ENCODE assay signal across 1 cellular context in the genomic region with DNA sequence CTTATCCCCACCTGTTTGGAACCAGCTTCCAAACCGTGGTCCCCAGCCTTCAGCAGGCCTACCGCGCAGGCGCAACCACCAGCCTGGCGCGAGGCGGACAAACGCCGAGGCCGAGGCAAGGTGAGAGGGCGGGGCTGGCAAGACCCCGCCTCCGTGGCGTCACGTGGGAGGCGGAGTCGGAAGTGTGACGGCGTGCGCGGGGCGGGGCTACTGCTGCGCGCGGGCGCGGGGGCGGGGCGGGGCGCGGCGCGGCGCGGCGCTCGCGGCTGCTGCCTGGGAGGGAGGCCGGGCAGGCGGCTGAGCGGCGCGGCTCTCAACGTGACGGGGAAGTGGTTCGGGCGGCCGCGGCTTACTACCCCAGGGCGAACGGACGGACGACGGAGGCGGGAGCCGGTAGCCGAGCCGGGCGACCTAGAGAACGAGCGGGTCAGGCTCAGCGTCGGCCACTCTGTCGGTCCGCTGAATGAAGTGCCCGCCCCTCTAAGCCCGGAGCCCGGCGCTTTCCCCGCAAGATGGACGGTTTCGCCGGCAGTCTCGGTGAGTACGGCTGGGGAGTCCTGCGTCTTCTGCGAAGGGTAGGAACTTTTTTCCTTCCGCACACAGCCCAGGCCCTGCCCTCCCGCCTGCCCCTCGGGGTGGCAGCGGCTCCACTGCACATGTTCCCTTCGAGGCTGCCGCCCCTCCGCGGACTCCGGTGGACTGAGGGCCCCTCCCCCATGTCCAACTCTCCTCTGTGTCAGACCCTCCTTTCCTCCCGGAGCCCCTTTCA.
TF ChIP-seq lines count a peak whose summit lies in the region.

Gene EML4, plus strand, starts transcription at position 254 of the 769 bp plus-strand sequence. Its CDS starts 259 bp downstream, at position 513.

TF ChIP-seq in K562, 482 proteins besides CTCF, POLR2A, EP300 and RAD21 (continued from another document and continues in another):
- TF ChIP-seq, protein P1, sequence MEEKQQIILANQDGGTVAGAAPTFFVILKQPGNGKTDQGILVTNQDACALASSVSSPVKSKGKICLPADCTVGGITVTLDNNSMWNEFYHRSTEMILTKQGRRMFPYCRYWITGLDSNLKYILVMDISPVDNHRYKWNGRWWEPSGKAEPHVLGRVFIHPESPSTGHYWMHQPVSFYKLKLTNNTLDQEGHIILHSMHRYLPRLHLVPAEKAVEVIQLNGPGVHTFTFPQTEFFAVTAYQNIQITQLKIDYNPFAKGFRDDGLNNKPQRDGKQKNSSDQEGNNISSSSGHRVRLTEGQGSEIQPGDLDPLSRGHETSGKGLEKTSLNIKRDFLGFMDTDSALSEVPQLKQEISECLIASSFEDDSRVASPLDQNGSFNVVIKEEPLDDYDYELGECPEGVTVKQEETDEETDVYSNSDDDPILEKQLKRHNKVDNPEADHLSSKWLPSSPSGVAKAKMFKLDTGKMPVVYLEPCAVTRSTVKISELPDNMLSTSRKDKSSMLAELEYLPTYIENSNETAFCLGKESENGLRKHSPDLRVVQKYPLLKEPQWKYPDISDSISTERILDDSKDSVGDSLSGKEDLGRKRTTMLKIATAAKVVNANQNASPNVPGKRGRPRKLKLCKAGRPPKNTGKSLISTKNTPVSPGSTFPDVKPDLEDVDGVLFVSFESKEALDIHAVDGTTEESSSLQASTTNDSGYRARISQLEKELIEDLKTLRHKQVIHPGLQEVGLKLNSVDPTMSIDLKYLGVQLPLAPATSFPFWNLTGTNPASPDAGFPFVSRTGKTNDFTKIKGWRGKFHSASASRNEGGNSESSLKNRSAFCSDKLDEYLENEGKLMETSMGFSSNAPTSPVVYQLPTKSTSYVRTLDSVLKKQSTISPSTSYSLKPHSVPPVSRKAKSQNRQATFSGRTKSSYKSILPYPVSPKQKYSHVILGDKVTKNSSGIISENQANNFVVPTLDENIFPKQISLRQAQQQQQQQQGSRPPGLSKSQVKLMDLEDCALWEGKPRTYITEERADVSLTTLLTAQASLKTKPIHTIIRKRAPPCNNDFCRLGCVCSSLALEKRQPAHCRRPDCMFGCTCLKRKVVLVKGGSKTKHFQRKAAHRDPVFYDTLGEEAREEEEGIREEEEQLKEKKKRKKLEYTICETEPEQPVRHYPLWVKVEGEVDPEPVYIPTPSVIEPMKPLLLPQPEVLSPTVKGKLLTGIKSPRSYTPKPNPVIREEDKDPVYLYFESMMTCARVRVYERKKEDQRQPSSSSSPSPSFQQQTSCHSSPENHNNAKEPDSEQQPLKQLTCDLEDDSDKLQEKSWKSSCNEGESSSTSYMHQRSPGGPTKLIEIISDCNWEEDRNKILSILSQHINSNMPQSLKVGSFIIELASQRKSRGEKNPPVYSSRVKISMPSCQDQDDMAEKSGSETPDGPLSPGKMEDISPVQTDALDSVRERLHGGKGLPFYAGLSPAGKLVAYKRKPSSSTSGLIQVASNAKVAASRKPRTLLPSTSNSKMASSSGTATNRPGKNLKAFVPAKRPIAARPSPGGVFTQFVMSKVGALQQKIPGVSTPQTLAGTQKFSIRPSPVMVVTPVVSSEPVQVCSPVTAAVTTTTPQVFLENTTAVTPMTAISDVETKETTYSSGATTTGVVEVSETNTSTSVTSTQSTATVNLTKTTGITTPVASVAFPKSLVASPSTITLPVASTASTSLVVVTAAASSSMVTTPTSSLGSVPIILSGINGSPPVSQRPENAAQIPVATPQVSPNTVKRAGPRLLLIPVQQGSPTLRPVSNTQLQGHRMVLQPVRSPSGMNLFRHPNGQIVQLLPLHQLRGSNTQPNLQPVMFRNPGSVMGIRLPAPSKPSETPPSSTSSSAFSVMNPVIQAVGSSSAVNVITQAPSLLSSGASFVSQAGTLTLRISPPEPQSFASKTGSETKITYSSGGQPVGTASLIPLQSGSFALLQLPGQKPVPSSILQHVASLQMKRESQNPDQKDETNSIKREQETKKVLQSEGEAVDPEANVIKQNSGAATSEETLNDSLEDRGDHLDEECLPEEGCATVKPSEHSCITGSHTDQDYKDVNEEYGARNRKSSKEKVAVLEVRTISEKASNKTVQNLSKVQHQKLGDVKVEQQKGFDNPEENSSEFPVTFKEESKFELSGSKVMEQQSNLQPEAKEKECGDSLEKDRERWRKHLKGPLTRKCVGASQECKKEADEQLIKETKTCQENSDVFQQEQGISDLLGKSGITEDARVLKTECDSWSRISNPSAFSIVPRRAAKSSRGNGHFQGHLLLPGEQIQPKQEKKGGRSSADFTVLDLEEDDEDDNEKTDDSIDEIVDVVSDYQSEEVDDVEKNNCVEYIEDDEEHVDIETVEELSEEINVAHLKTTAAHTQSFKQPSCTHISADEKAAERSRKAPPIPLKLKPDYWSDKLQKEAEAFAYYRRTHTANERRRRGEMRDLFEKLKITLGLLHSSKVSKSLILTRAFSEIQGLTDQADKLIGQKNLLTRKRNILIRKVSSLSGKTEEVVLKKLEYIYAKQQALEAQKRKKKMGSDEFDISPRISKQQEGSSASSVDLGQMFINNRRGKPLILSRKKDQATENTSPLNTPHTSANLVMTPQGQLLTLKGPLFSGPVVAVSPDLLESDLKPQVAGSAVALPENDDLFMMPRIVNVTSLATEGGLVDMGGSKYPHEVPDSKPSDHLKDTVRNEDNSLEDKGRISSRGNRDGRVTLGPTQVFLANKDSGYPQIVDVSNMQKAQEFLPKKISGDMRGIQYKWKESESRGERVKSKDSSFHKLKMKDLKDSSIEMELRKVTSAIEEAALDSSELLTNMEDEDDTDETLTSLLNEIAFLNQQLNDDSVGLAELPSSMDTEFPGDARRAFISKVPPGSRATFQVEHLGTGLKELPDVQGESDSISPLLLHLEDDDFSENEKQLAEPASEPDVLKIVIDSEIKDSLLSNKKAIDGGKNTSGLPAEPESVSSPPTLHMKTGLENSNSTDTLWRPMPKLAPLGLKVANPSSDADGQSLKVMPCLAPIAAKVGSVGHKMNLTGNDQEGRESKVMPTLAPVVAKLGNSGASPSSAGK (IDR thresholded peaks at IDR 0.05): peak; percentile 93
- TF ChIP-seq, protein P2, sequence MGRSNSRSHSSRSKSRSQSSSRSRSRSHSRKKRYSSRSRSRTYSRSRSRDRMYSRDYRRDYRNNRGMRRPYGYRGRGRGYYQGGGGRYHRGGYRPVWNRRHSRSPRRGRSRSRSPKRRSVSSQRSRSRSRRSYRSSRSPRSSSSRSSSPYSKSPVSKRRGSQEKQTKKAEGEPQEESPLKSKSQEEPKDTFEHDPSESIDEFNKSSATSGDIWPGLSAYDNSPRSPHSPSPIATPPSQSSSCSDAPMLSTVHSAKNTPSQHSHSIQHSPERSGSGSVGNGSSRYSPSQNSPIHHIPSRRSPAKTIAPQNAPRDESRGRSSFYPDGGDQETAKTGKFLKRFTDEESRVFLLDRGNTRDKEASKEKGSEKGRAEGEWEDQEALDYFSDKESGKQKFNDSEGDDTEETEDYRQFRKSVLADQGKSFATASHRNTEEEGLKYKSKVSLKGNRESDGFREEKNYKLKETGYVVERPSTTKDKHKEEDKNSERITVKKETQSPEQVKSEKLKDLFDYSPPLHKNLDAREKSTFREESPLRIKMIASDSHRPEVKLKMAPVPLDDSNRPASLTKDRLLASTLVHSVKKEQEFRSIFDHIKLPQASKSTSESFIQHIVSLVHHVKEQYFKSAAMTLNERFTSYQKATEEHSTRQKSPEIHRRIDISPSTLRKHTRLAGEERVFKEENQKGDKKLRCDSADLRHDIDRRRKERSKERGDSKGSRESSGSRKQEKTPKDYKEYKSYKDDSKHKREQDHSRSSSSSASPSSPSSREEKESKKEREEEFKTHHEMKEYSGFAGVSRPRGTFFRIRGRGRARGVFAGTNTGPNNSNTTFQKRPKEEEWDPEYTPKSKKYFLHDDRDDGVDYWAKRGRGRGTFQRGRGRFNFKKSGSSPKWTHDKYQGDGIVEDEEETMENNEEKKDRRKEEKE (IDR thresholded peaks at IDR 0.05; ENCODE audit: borderline replicate concordance in 1 of 2, control insufficient read depth in 1 of 2, low read depth in 2 of 2, low read length in 1 of 2): 0 out of 4 replicates have a peak, but pooled peaks of 1 of the 2 experiments have one; percentile 47
- peak; percentile 83 for TF ChIP-seq KDM5B (IDR thresholded peaks at IDR 0.05; ENCODE audit: insufficient replicate concordance, low read depth, low read length)
- peak; percentile 18 for TF ChIP-seq ARHGAP35 (IDR thresholded peaks at IDR 0.05; ENCODE audit: partially characterized antibody)
- TF ChIP-seq FOXP4 (CRISPR knock-in tag; IDR thresholded peaks at IDR 0.05; ENCODE audit: borderline replicate concordance): no peak
- no peak for TF ChIP-seq HMG20B (CRISPR knock-in tag; IDR thresholded peaks at IDR 0.05)
- peak; percentile 73 for TF ChIP-seq SAP30 (IDR thresholded peaks at IDR 0.05; ENCODE audit: borderline replicate concordance, insufficient read depth, low read depth, low read length, poor library complexity, severe bottlenecking)
- no peak for TF ChIP-seq GABPB2 (CRISPR knock-in tag; conservative IDR thresholded peaks at IDR 0.05)
- peak; percentile 48; the same call in 1 of the 2 replicates for TF ChIP-seq CTBP1 (IDR thresholded peaks at IDR 0.05; ENCODE audit: borderline replicate concordance)
- peak; percentile 97 for TF ChIP-seq L3MBTL2 (IDR thresholded peaks at IDR 0.05)
- 0 out of 2 replicates have a peak, but pooled peaks have one; percentile 13 for TF ChIP-seq MXI1 (IDR thresholded peaks at IDR 0.05; ENCODE audit: low read depth, low read length)
- TF ChIP-seq, protein P3, sequence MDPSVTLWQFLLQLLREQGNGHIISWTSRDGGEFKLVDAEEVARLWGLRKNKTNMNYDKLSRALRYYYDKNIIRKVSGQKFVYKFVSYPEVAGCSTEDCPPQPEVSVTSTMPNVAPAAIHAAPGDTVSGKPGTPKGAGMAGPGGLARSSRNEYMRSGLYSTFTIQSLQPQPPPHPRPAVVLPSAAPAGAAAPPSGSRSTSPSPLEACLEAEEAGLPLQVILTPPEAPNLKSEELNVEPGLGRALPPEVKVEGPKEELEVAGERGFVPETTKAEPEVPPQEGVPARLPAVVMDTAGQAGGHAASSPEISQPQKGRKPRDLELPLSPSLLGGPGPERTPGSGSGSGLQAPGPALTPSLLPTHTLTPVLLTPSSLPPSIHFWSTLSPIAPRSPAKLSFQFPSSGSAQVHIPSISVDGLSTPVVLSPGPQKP (CRISPR knock-in tag; IDR thresholded peaks at IDR 0.05): no peak
- peak; percentile 41; the same call in 1 of the 2 replicates for TF ChIP-seq TFAP4 (CRISPR knock-in tag; IDR thresholded peaks at IDR 0.05; ENCODE audit: borderline replicate concordance)
- TF ChIP-seq ATF1 (CRISPR knock-in tag; IDR thresholded peaks at IDR 0.05): 0 out of 2 replicates have a peak, but pooled peaks have one; percentile 55
- 0 out of 2 replicates have a peak, but pooled peaks have one; percentile 65 for TF ChIP-seq ATF1 (tag; IDR thresholded peaks at IDR 0.05)
- no peak; the same call in 1 of the 2 replicates for TF ChIP-seq ERF (CRISPR knock-in tag; IDR thresholded peaks at IDR 0.05)
- TF ChIP-seq, protein P4, sequence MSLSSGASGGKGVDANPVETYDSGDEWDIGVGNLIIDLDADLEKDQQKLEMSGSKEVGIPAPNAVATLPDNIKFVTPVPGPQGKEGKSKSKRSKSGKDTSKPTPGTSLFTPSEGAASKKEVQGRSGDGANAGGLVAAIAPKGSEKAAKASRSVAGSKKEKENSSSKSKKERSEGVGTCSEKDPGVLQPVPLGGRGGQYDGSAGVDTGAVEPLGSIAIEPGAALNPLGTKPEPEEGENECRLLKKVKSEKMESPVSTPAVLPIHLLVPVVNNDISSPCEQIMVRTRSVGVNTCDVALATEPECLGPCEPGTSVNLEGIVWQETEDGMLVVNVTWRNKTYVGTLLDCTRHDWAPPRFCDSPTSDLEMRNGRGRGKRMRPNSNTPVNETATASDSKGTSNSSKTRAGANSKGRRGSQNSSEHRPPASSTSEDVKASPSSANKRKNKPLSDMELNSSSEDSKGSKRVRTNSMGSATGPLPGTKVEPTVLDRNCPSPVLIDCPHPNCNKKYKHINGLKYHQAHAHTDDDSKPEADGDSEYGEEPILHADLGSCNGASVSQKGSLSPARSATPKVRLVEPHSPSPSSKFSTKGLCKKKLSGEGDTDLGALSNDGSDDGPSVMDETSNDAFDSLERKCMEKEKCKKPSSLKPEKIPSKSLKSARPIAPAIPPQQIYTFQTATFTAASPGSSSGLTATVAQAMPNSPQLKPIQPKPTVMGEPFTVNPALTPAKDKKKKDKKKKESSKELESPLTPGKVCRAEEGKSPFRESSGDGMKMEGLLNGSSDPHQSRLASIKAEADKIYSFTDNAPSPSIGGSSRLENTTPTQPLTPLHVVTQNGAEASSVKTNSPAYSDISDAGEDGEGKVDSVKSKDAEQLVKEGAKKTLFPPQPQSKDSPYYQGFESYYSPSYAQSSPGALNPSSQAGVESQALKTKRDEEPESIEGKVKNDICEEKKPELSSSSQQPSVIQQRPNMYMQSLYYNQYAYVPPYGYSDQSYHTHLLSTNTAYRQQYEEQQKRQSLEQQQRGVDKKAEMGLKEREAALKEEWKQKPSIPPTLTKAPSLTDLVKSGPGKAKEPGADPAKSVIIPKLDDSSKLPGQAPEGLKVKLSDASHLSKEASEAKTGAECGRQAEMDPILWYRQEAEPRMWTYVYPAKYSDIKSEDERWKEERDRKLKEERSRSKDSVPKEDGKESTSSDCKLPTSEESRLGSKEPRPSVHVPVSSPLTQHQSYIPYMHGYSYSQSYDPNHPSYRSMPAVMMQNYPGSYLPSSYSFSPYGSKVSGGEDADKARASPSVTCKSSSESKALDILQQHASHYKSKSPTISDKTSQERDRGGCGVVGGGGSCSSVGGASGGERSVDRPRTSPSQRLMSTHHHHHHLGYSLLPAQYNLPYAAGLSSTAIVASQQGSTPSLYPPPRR (CRISPR knock-in tag; IDR thresholded peaks at IDR 0.05; ENCODE audit: borderline replicate concordance): no peak
- TF ChIP-seq ZNF24 (IDR thresholded peaks at IDR 0.05): no peak
- peak; percentile 77 for TF ChIP-seq CXXC5 (CRISPR knock-in tag; IDR thresholded peaks at IDR 0.05)
- peak; percentile 12 for TF ChIP-seq MYC (IDR thresholded peaks at IDR 0.05; ENCODE audit: low read depth, low read length)
- 0 out of 2 replicates have a peak, but pooled peaks have one; percentile 21 for TF ChIP-seq MYC (CRISPR knock-in tag; IDR thresholded peaks at IDR 0.05; ENCODE audit: borderline replicate concordance, low read depth)
- TF ChIP-seq CCNT2 (IDR thresholded peaks at IDR 0.05; ENCODE audit: borderline replicate concordance, extremely low read depth, insufficient read length, low read depth, low read length): peak; percentile 47
- no peak for TF ChIP-seq RHOXF2B (CRISPR knock-in tag; conservative IDR thresholded peaks at IDR 0.05)
